Comparison of ENCODE assay signal across 1 cellular context in the genomic region with DNA sequence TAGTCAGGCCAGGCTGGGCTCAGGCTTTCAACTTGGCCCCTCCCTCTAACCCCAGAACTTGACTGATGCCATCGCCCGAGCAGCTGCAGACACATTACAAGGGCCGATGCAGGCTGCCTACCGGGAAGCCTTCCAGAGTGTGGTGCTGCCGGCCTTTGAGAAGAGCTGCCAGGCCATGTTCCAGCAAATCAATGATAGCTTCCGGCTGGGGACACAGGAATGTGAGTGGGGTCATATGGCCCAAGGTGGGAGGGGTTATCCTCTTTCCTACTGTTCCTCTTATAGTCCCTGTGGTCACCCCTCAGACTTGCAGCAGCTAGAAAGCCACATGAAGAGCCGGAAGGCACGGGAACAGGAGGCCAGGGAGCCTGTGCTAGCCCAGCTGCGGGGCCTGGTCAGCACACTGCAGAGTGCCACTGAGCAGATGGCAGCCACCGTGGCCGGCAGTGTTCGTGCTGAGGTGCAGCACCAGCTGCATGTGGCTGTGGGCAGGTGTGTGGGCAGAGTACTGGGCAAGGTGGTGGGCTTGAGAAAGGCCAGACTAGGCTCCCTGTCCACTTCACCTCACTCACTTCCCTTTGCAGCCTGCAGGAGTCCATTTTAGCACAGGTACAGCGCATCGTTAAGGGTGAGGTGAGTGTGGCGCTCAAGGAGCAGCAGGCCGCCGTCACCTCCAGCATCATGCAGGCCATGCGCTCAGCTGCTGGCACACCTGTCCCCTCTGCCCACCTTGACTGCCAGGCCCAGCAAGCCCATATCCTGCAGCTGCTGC.
TF ChIP-seq lines count a peak whose summit lies in the region.

No MANE protein-coding gene starts in this region.

TF ChIP-seq in K562, 482 proteins besides CTCF, POLR2A, EP300 and RAD21:
- TF ChIP-seq, protein P1, sequence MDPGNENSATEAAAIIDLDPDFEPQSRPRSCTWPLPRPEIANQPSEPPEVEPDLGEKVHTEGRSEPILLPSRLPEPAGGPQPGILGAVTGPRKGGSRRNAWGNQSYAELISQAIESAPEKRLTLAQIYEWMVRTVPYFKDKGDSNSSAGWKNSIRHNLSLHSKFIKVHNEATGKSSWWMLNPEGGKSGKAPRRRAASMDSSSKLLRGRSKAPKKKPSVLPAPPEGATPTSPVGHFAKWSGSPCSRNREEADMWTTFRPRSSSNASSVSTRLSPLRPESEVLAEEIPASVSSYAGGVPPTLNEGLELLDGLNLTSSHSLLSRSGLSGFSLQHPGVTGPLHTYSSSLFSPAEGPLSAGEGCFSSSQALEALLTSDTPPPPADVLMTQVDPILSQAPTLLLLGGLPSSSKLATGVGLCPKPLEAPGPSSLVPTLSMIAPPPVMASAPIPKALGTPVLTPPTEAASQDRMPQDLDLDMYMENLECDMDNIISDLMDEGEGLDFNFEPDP (CRISPR knock-in tag; IDR thresholded peaks at IDR 0.05), result no peak
- TF ChIP-seq POLR2G (IDR thresholded peaks at IDR 0.05; ENCODE audit: low read depth, low read length), result peak; percentile 44; the same call in 1 of the 2 replicates
